In the genomic region with DNA sequence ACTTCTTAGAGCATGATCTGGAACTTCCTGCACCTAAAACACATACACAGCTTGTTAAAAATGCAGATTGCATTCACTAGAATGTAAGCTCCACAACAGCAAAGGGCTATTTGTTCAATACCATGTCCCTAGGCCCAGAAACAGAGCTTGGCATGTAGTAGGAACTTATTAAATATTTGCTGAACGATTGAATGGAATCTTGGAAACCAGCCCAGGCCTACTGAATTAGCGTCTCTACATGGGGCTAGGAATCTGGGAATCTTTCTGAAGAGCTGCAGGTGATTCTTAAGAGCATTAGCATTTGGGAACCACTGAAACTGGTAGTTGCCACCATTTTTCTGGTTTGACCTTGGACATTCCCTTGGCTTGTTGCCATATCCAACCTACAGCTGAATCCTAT, we compare ENCODE assay signal across 22 cellular contexts.
DNase-seq lines count a peak whose midpoint lies in the region; ATAC-seq and TF ChIP-seq lines count a peak whose summit lies in the region.
"Had no signal": no experiment of that assay in that cellular context is flagged by ENCODE, and none has a peak within 500 bp of the region (broad histone marks: within the 10 kb centered on the region; RNA-seq: fewer than 3 reads in every experiment).

No MANE protein-coding gene starts in this region.

- CTCF ChIA-PET in A673 (lab: Charles Lee): no interaction called here
- CTCF ChIA-PET in PC-3 (lab: Charles Lee): no interaction called here
- CTCF ChIA-PET in MCF 10A (lab: Yijun Ruan, JAX): interaction anchor here (0.5 to 1.1 kb wide), 4 partner anchors 18 to 97 kb away, joined by 3 to 4 read pairs (median 3); no protein-coding TSS in a partner anchor

- peak; percentile 35 for DNase-seq in A673 (ENCODE audit: low spot score)
- DNase-seq in PC-3: peak; percentile 67
- DNase-seq in lower lobe of right lung: no peak
- DNase-seq in HuH-7 (ENCODE audit: low spot score): no peak
- no peak for DNase-seq in MCF 10A (ENCODE audit: unreplicated experiment)
- DNase-seq: activated CD4-positive, alpha-beta T cell treated with anti-CD3 and anti-CD28 coated beads for 1 hour; activated CD8-positive, alpha-beta memory T cell treated with anti-CD3 and anti-CD28 coated beads for 24 hours; activated naive CD4-positive, alpha-beta T cell treated with anti-CD3 and anti-CD28 coated beads for 36 hours; activated T-cell treated with anti-CD3 and anti-CD28 coated beads, Interleukin-2, amount 50 U/mL, for 48 hours; amniotic stem cell; CD4-positive, alpha-beta T cell; HCEC 1CT; mesendoderm; naive B cell; NCI-H1930; NCI-H526; occipital lobe had no signal

- no peaks in the 10 kb centered on the region for H3K4me1 ChIP-seq in A673 (ENCODE audit: insufficient read depth, low read length, poor library complexity, severe bottlenecking)
- H3K4me1 ChIP-seq in PC-3 (ENCODE audit: insufficient read depth, low read length): peaks cover 9% of the 10 kb centered on the region
- peaks cover 9% of the 10 kb centered on the region for H3K4me1 ChIP-seq in lower lobe of right lung

- no peaks in the 10 kb centered on the region for H3K36me3 Mint-ChIP-seq in MCF 10A (ENCODE audit: insufficient read depth, unreplicated experiment)
- H3K36me3 Mint-ChIP-seq: naive B cell had no signal

- H3F3A ChIP-seq in PC-3 (ENCODE audit: low read length, unreplicated experiment): no peaks in the 10 kb centered on the region

- TF ChIP-seq EP300 in Ishikawa (IDR thresholded peaks at IDR 0.05; ENCODE audit: borderline replicate concordance): peak; percentile 53; the same call in 1 of the 2 replicates

- intact Hi-C loops in A673 (cut with micrococcal nuclease; ENCODE audit: unreplicated experiment): no loop called here
- intact Hi-C loops in PC-3 (cut with micrococcal nuclease): no loop called here
- intact Hi-C loops in lower lobe of right lung (cut with DNase I): no loop called here
- intact Hi-C loops in MCF 10A (cut with micrococcal nuclease): no loop called here

- no peak overlapping the region for H3K4me3 Mint-ChIP-seq in MCF 10A (ENCODE audit: unreplicated experiment)
- H3K4me3 Mint-ChIP-seq: activated naive CD4-positive, alpha-beta T cell treated with anti-CD3 and anti-CD28 coated beads for 36 hours; CD4-positive, alpha-beta T cell; dendritic cell treated with granulocyte-macrophage colony-stimulating factor and Interleukin-4, amounts not matched to agents 40 ng/mL and 50 ng/mL, for 4 days; naive B cell had no signal

- no peak for TF ChIP-seq CTCF in A673 (conservative IDR thresholded peaks at IDR 0.05; ENCODE audit: low read depth, low read length)
- TF ChIP-seq CTCF in PC-3 (conservative IDR thresholded peaks at IDR 0.05; ENCODE audit: low read depth, low read length): no peak
- no peak for TF ChIP-seq CTCF in lower lobe of right lung (IDR thresholded peaks at IDR 0.05)
- TF ChIP-seq CTCF in MCF 10A (IDR thresholded peaks at IDR 0.05; ENCODE audit: unreplicated experiment): no peak

- no peaks in the 10 kb centered on the region for H3K9me3 ChIP-seq in A673 (ENCODE audit: low read depth, low read length, poor library complexity, severe bottlenecking)
- H3K9me3 ChIP-seq in PC-3 (ENCODE audit: low read length): no peaks in the 10 kb centered on the region
- H3K9me3 ChIP-seq in lower lobe of right lung: no peaks in the 10 kb centered on the region

- no peak; the same call in none of the 2 replicates for ATAC-seq in PC-3
- ATAC-seq in lower lobe of right lung: peak; percentile 77 to 90
- ATAC-seq in HG02571 (IDR thresholded peaks at IDR 0.05; ENCODE audit: unreplicated experiment): no peak
- ATAC-seq: Right ventricle myocardium inferior, sciatic nerve had no signal

- no peaks in the 10 kb centered on the region for H3K4me1 Mint-ChIP-seq in MCF 10A (ENCODE audit: insufficient read depth, unreplicated experiment)
- H3K4me1 Mint-ChIP-seq: naive B cell had no signal

- H3K9me3 Mint-ChIP-seq in MCF 10A (ENCODE audit: unreplicated experiment): no peaks in the 10 kb centered on the region
- H3K9me3 Mint-ChIP-seq: activated naive CD4-positive, alpha-beta T cell treated with anti-CD3 and anti-CD28 coated beads for 36 hours; CD4-positive, alpha-beta T cell; dendritic cell treated with granulocyte-macrophage colony-stimulating factor and Interleukin-4, amounts not matched to agents 40 ng/mL and 50 ng/mL, for 4 days had no signal

- no TSS peak for BruUV-seq in A673 (replicated peaks; lab: Mats Ljungman, UMichigan)
- BruUV-seq in PC-3 (replicated peaks; lab: Mats Ljungman, UMichigan): no TSS peak
- no TSS peak for BruUV-seq in MCF 10A (replicated peaks; lab: Mats Ljungman, UMichigan)

- H3K27ac Mint-ChIP-seq in MCF 10A (ENCODE audit: low read depth, unreplicated experiment): no peak overlapping the region
- H3K27ac Mint-ChIP-seq: activated naive CD4-positive, alpha-beta T cell treated with anti-CD3 and anti-CD28 coated beads for 36 hours; CD4-positive, alpha-beta T cell; dendritic cell treated with granulocyte-macrophage colony-stimulating factor and Interleukin-4, amounts not matched to agents 40 ng/mL and 50 ng/mL, for 4 days; naive B cell had no signal

- H3K4me2 ChIP-seq in PC-3 (ENCODE audit: low read length): no peak overlapping the region

- no peaks in the 10 kb centered on the region for H3K27me3 Mint-ChIP-seq in MCF 10A (ENCODE audit: insufficient read depth, unreplicated experiment)

- H3K27ac ChIP-seq in A673 (ENCODE audit: low read depth, low read length, poor library complexity, severe bottlenecking) (no peak overlapping the region), PC-3 (ENCODE audit: low read length) (no peak overlapping the region), lower lobe of right lung (no peak overlapping the region)

- no peaks in the 10 kb centered on the region for H3K9me2 ChIP-seq in PC-3 (replicated peaks; ENCODE audit: low read length)

- H4K20me1 ChIP-seq in PC-3 (ENCODE audit: low read length): no peaks in the 10 kb centered on the region

- no peak for TF ChIP-seq RAD21 in Ishikawa (IDR thresholded peaks at IDR 0.05; ENCODE audit: low read depth)

- no peaks in the 10 kb centered on the region for H3K27me3 ChIP-seq in A673 (replicated peaks; ENCODE audit: insufficient read depth, low read depth, low read length, poor library complexity)
- no peaks in the 10 kb centered on the region for H3K27me3 ChIP-seq in PC-3 (ENCODE audit: low read length)
- H3K27me3 ChIP-seq in lower lobe of right lung (ENCODE audit: low read depth): peaks cover 5% of the 10 kb centered on the region

- POLR2A ChIA-PET in A673 (lab: Charles Lee; ENCODE audit: low non-redundant PET): no interaction called here
- POLR2A ChIA-PET in PC-3 (lab: Charles Lee; ENCODE audit: unreplicated experiment): no interaction called here
- POLR2A ChIA-PET in MCF 10A (lab: Yijun Ruan, JAX): no interaction called here

- H3K4me3 ChIP-seq in A673 (ENCODE audit: low read depth, low read length, poor library complexity, severe bottlenecking) (no peak overlapping the region), PC-3 (ENCODE audit: low read length) (no peak overlapping the region), lower lobe of right lung (no peak overlapping the region)

- H3K36me3 ChIP-seq in A673 (ENCODE audit: insufficient read depth, low read length, poor library complexity, severe bottlenecking): no peaks in the 10 kb centered on the region
- H3K36me3 ChIP-seq in PC-3 (ENCODE audit: low read depth, low read length): no peaks in the 10 kb centered on the region
- H3K36me3 ChIP-seq in lower lobe of right lung: no peaks in the 10 kb centered on the region

- H3K9ac ChIP-seq in PC-3 (ENCODE audit: low read length): no peak overlapping the region

- no peak overlapping the region for H2AFZ ChIP-seq in PC-3 (ENCODE audit: low read length)

- no peaks in the 10 kb centered on the region for H3K79me2 ChIP-seq in PC-3 (ENCODE audit: low read length)

TF ChIP-seq in Ishikawa, 13 proteins besides CTCF, POLR2A, EP300 and RAD21 (continues in another document):
- TF ChIP-seq NFIC (IDR thresholded peaks at IDR 0.05) (peak; percentile 75), YY1 (IDR thresholded peaks at IDR 0.05; ENCODE audit: low read depth) (no peak), TCF12 (IDR thresholded peaks at IDR 0.05; ENCODE audit: low read depth) (peak; percentile 62; the same call in 1 of the 2 replicates), CEBPB (IDR thresholded peaks at IDR 0.05) (no peak), FOXM1 (IDR thresholded peaks at IDR 0.05; ENCODE audit: borderline replicate concordance, low read depth) (no peak), ZBTB7A (IDR thresholded peaks at IDR 0.05; ENCODE audit: low read depth) (no peak), TEAD4 (IDR thresholded peaks at IDR 0.05) (peak; percentile 49; the same call in 1 of the 2 replicates)
- TF ChIP-seq, protein P1, sequence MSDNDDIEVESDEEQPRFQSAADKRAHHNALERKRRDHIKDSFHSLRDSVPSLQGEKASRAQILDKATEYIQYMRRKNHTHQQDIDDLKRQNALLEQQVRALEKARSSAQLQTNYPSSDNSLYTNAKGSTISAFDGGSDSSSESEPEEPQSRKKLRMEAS (IDR thresholded peaks at IDR 0.05): no peak
- TF ChIP-seq, protein P2, sequence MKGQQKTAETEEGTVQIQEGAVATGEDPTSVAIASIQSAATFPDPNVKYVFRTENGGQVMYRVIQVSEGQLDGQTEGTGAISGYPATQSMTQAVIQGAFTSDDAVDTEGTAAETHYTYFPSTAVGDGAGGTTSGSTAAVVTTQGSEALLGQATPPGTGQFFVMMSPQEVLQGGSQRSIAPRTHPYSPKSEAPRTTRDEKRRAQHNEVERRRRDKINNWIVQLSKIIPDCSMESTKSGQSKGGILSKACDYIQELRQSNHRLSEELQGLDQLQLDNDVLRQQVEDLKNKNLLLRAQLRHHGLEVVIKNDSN (IDR thresholded peaks at IDR 0.05): no peak

Comparison
In these comparisons a context has a peak if more than half of its experiments do, and no peak if none do; other contexts are left out.
1. DNase-seq: peak in A673 (single experiment) and PC-3 (single experiment); none in lower lobe of right lung (single experiment), HuH-7 (single experiment) and MCF 10A (single experiment).
2. ATAC-seq: peak in lower lobe of right lung (2 of 2); none in PC-3 (single experiment) and HG02571 (single experiment).